In the genomic region with DNA sequence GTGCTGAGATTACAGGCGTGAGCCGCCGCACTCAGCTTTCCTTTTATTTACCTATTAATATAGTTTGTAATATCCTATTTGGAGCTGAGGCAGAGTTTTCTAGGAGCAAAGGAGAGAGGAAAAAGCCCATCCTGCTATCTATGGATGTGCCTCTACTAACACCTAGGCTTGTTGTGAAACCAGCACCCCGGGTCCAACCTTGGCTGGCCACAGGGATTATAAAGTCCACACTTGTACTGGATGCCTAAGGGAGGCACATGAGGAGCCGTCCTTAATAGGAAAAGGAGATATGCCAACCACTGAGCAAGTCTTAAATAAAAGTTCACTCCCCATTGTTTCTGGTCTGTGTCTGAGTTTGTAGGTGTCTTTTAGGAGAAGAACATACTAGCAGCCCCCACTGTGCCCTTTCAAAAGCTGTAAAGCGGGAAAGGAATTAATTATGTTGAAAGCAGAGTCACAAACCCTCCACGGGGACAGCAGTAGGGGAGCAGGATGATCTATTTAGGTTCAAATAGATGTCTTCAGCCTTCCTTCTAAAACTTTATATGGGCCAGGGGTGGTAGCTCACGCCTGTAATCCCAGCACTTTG, we compare ENCODE assay signal across 30 cellular contexts. TPM values are rescaled to one million over a fixed set of nuclear protein-coding genes. Genes with fewer than 3 reads are reported as not detected.
"Had no signal": no experiment of that assay in that cellular context is flagged by ENCODE, and none has a peak within 500 bp of the region (broad histone marks: within the 10 kb centered on the region; RNA-seq: fewer than 3 reads in every experiment).

No MANE protein-coding gene starts in this region.

- H3K36me3 Mint-ChIP-seq: memory B cell; natural killer cell treated with Interleukin-12 subunit alpha and Interleukin-12 subunit beta and Interleukin-15 and Interleukin-18, amount 100 ng/mL, for 72 hours; stimulated activated memory B cell treated with anti-CD40 and anti-IgM and Interleukin-4, amounts not matched to agents 10 μg/mL and 1 μg/mL and 100 μg/mL, for 72 hours had no signal

- H3K4me3 Mint-ChIP-seq: dendritic cell treated with granulocyte-macrophage colony-stimulating factor and Interleukin-4, amounts not matched to agents 40 ng/mL and 50 ng/mL, for 4 days; memory B cell; natural killer cell treated with Interleukin-12 subunit alpha and Interleukin-12 subunit beta and Interleukin-15 and Interleukin-18, amount 100 ng/mL, for 72 hours; neural crest cell; stimulated activated memory B cell treated with anti-CD40 and anti-IgM and Interleukin-4, amounts not matched to agents 10 μg/mL and 1 μg/mL and 100 μg/mL, for 72 hours had no signal

- H3K27me3 ChIP-seq: colonic mucosa, esophagus squamous epithelium, right atrium auricular region, tibial nerve, upper lobe of left lung had no signal

- H3K4me3 ChIP-seq: colonic mucosa, esophagus squamous epithelium, heart right ventricle, lung, prostate gland, right atrium auricular region, smooth muscle cell, thoracic aorta, tibial nerve, upper lobe of left lung had no signal

- H3K9me3 Mint-ChIP-seq: dendritic cell treated with granulocyte-macrophage colony-stimulating factor and Interleukin-4, amounts not matched to agents 40 ng/mL and 50 ng/mL, for 4 days; memory B cell; natural killer cell treated with Interleukin-12 subunit alpha and Interleukin-12 subunit beta and Interleukin-15 and Interleukin-18, amount 100 ng/mL, for 72 hours; neural crest cell; stimulated activated memory B cell treated with anti-CD40 and anti-IgM and Interleukin-4, amounts not matched to agents 10 μg/mL and 1 μg/mL and 100 μg/mL, for 72 hours had no signal

- ATAC-seq: heart right ventricle; left colon; left ventricle myocardium superior; natural killer cell treated with Interleukin-12 subunit alpha and Interleukin-12 subunit beta and Interleukin-15 and Interleukin-18, amount 100 ng/mL, for 72 hours; sciatic nerve; stimulated activated memory B cell treated with anti-CD40 and anti-IgM and Interleukin-4, amounts not matched to agents 10 μg/mL and 1 μg/mL and 100 μg/mL, for 72 hours; stimulated activated naive CD8-positive, alpha-beta T cell treated with anti-CD3 and anti-CD28 coated beads, Interleukin-15, Interleukin-2, amounts not matched to agents 100 U/mL and 50 U/mL, for 24 hours had no signal

- H3K27ac ChIP-seq: colonic mucosa, esophagus squamous epithelium, heart right ventricle, right atrium auricular region, thoracic aorta, tibial nerve, upper lobe of left lung had no signal

- H3K27ac Mint-ChIP-seq: dendritic cell treated with granulocyte-macrophage colony-stimulating factor and Interleukin-4, amounts not matched to agents 40 ng/mL and 50 ng/mL, for 4 days; memory B cell; natural killer cell treated with Interleukin-12 subunit alpha and Interleukin-12 subunit beta and Interleukin-15 and Interleukin-18, amount 100 ng/mL, for 72 hours; stimulated activated memory B cell treated with anti-CD40 and anti-IgM and Interleukin-4, amounts not matched to agents 10 μg/mL and 1 μg/mL and 100 μg/mL, for 72 hours had no signal

- H3K9me3 ChIP-seq: colonic mucosa, esophagus squamous epithelium, heart right ventricle, prostate gland, right atrium auricular region, thoracic aorta, tibial nerve, upper lobe of left lung had no signal

- DNase-seq: colonic mucosa; effector CD8-positive, alpha-beta T cell; erythroblast; esophagus squamous epithelium; foreskin melanocyte; glutamatergic neuron; heart right ventricle; hippocampal formation; islet precursor cell; kidney glomerular epithelial cell; left colon; left ventricle myocardium superior; nucleus accumbens; stimulated activated CD4-positive, alpha-beta T cell treated with anti-CD3 and anti-CD28 coated beads, Interleukin-2, amount 100 ng/mL, for 24 hours; stimulated activated CD4-positive, alpha-beta T cell treated with anti-CD3 and anti-CD28 coated beads, Interleukin-4, amount 100 ng/mL, for 24 hours; stimulated activated naive CD8-positive, alpha-beta T cell treated with anti-CD3 and anti-CD28 coated beads, Interleukin-15, Interleukin-2, amounts not matched to agents 100 U/mL and 50 U/mL, for 24 hours; upper lobe of left lung had no signal

- H3K36me3 ChIP-seq: colonic mucosa, esophagus squamous epithelium, heart right ventricle, prostate gland, right atrium auricular region, thoracic aorta, tibial nerve, upper lobe of left lung had no signal

- H3K4me2 ChIP-seq: smooth muscle cell had no signal

- H3K4me1 ChIP-seq: colonic mucosa, heart right ventricle, prostate gland, right atrium auricular region, tibial nerve, upper lobe of left lung had no signal

RNA-seq across cellular contexts. Expression of a gene that starts 58.1 kb away (rescaled TPM):
- total RNA-seq: osteocyte, smooth muscle cell had no signal
- polyA plus RNA-seq: smooth muscle cell had no signal
